ENCODE assay signal across 10 cellular contexts in the genomic region with DNA sequence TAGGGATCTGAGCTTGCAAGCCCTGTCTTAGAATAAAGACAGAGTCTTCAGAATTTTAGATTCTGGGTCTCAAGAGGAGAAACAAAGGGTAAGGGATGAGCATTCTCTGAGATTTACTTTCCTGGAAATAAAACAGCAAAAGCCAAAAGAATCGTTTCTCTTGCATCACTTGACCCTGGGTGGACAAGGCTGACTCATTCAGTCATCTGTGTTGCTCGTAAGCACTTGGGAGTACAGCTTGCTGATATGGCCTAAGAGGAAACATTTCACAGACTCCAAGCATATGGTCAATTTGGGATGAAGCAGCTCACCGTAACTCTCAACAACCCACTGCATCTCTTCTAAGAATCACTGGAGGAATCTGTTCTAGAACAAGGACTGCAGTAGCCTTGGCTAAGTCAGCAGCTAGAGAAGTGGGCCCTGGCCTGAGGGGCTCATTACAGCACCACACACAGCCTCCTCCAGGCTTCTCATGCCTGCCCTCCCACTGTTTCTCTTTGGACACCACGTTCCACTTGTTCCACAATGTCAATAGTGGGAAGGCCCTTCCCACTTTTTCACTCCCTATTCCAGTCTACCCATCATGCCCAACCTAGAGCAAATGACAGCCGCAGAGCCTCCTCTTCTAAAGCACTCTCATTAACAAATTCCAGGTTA.
A peak's percentile ranks its signal among the peaks of the same experiment; 100 is the strongest.
DNase-seq lines count a peak whose midpoint lies in the region; ATAC-seq and TF ChIP-seq lines count a peak whose summit lies in the region.
"Had no signal": no experiment of that assay in that cellular context is flagged by ENCODE, and none has a peak within 500 bp of the region (broad histone marks: within the 10 kb centered on the region; RNA-seq: fewer than 3 reads in every experiment).

No MANE protein-coding gene starts in this region.

- peaks cover 0 to 38% (median 13%) of the 10 kb centered on the region in 12 donors for H3K4me1 ChIP-seq in heart left ventricle
- no peaks in the 10 kb centered on the region for H3K4me1 ChIP-seq in smooth muscle cell (ENCODE audit: low read depth)

- peaks cover 37% of the 10 kb centered on the region for H3K4me1 Mint-ChIP-seq in CD4-positive, alpha-beta T cell (ENCODE audit: low read depth)

- H3K36me3 ChIP-seq in heart left ventricle (peaks cover 0 to 17% (median 11%) of the 10 kb centered on the region in 9 donors), smooth muscle cell (ENCODE audit: low read depth) (no peaks in the 10 kb centered on the region)

- H3K27me3 ChIP-seq in heart left ventricle (no peaks in the 10 kb centered on the region), smooth muscle cell (ENCODE audit: low read depth) (no peaks in the 10 kb centered on the region)
- H3K27me3 ChIP-seq in CD4-positive, alpha-beta T cell (ENCODE audit: control insufficient read depth, insufficient read depth, low read length), result no peaks in the 10 kb centered on the region

- no peak overlapping the region for H3K9ac ChIP-seq in smooth muscle cell (ENCODE audit: low read depth)
- H3K9ac ChIP-seq: KMS-11 had no signal

- H3K4me3 ChIP-seq in heart left ventricle, result no peak overlapping the region
- no peak overlapping the region for H3K4me3 ChIP-seq in smooth muscle cell

- H3K4me3 Mint-ChIP-seq in CD4-positive, alpha-beta T cell, result no peak overlapping the region

- CTCF ChIA-PET in CD4-positive, alpha-beta T cell (lab: Charles Lee), result interaction anchor here (1.0 kb wide), 1 partner anchor 11 kb away, joined by 3 read pairs; no protein-coding TSS in a partner anchor

- H3K79me2 ChIP-seq in smooth muscle cell (ENCODE audit: low read depth), result peaks cover 4% of the 10 kb centered on the region

- H3K36me3 Mint-ChIP-seq in CD4-positive, alpha-beta T cell (ENCODE audit: low read depth), result peaks cover 65% of the 10 kb centered on the region

- no peaks in the 10 kb centered on the region for H3K27me3 Mint-ChIP-seq in CD4-positive, alpha-beta T cell

- TF ChIP-seq POLR2A in heart left ventricle (IDR thresholded peaks at IDR 0.05), result no peak

- intact Hi-C loops in heart left ventricle (cut with DNase I), result no loop called here
- intact Hi-C loops in CD4-positive, alpha-beta T cell (cut with DNase I, micrococcal nuclease), result no loop called here

- peak overlapping the region; percentile 47 for H3K4me2 ChIP-seq in smooth muscle cell
- H3K4me2 ChIP-seq: KMS-11 had no signal

- WGBS in adipose tissue, 3 donors, result 46 to 66% (median 49%) methylated on average over 5 of the region's 5 CpGs
- WGBS in heart left ventricle, 4 donors, result 59 to 68% (median 67%) methylated on average over 5 of the region's 5 CpGs
- 39% methylated on average over 5 of the region's 5 CpGs for WGBS in smooth muscle cell (ENCODE audit: low lambda C conversion rate)

- peak; percentile 85 to 97 (median 94) for ATAC-seq in heart left ventricle
- ATAC-seq in GM18498 (IDR thresholded peaks at IDR 0.05; ENCODE audit: unreplicated experiment), result no peak
- ATAC-seq in CD4-positive, alpha-beta T cell (ENCODE audit: poor library complexity), result no peak

- peaks cover 8% of the 10 kb centered on the region for H3F3A ChIP-seq in smooth muscle cell (ENCODE audit: low read depth)

- H3K9me3 Mint-ChIP-seq in CD4-positive, alpha-beta T cell, result no peaks in the 10 kb centered on the region

- H4K20me1 ChIP-seq in smooth muscle cell (ENCODE audit: low read depth), result peaks cover 37% of the 10 kb centered on the region

- no peak overlapping the region for H3K27ac Mint-ChIP-seq in CD4-positive, alpha-beta T cell

- peak overlapping the region; percentile 61 for H3K27ac ChIP-seq in adipose tissue (ENCODE audit: low read depth, low read length)
- peak overlapping the region in 10 of 12 donors; percentile 27 to 74 (median 52) for H3K27ac ChIP-seq in heart left ventricle
- H3K27ac ChIP-seq in smooth muscle cell (ENCODE audit: low read depth), result peak overlapping the region; percentile 54
- no peak overlapping the region for H3K27ac ChIP-seq in CD4-positive, alpha-beta T cell (ENCODE audit: low read depth, low read length)
- H3K27ac ChIP-seq: KMS-11 had no signal

- peak; percentile 87 for DNase-seq in GM04504 (ENCODE audit: low read depth)
- DNase-seq in heart left ventricle, result peak in 3 of 5 donors; percentile 52 to 57 (median 53)
- DNase-seq in smooth muscle cell (lab: John Stamatoyannopoulos, UW; ENCODE audit: unreplicated experiment), result no peak
- no peak for DNase-seq in CD4-positive, alpha-beta T cell
- DNase-seq in C1 segment of cervical spinal cord (lab: John Stamatoyannopoulos, UW), result no peak
- no peak for DNase-seq in GOT3 (lab: John Stamatoyannopoulos, UW)
- DNase-seq: T-helper 2 cell had no signal

- POLR2A ChIA-PET in CD4-positive, alpha-beta T cell (lab: Charles Lee), result no interaction called here

- TF ChIP-seq CTCF in heart left ventricle (IDR thresholded peaks at IDR 0.05), result no peak
- TF ChIP-seq CTCF in smooth muscle cell (IDR thresholded peaks at IDR 0.05; ENCODE audit: borderline replicate concordance, insufficient read depth, poor library complexity, severe bottlenecking), result no peak
- no peak for TF ChIP-seq CTCF in CD4-positive, alpha-beta T cell (IDR thresholded peaks at IDR 0.05)

- no peaks in the 10 kb centered on the region for H3K9me3 ChIP-seq in heart left ventricle
- H3K9me3 ChIP-seq in smooth muscle cell (replicated peaks; ENCODE audit: low read depth), result no peaks in the 10 kb centered on the region
- H3K9me3 ChIP-seq in CD4-positive, alpha-beta T cell (ENCODE audit: control insufficient read depth, low read length), result no peaks in the 10 kb centered on the region

- no peak overlapping the region for H2AFZ ChIP-seq in smooth muscle cell (ENCODE audit: low read depth)

Comparison
In these comparisons a context has a peak if more than half of its experiments do, and no peak if none do; other contexts are left out.
1. DNase-seq: peak in GM04504 (single experiment) and heart left ventricle (3 of 5); none in smooth muscle cell (single experiment), CD4-positive, alpha-beta T cell (0 of 10), C1 segment of cervical spinal cord (0 of 14) and GOT3 (single experiment).
2. ATAC-seq: peak in heart left ventricle (4 of 4); none in GM18498 (single experiment) and CD4-positive, alpha-beta T cell (single experiment).